ENCODE assay signal across 8 cellular contexts in the genomic region with DNA sequence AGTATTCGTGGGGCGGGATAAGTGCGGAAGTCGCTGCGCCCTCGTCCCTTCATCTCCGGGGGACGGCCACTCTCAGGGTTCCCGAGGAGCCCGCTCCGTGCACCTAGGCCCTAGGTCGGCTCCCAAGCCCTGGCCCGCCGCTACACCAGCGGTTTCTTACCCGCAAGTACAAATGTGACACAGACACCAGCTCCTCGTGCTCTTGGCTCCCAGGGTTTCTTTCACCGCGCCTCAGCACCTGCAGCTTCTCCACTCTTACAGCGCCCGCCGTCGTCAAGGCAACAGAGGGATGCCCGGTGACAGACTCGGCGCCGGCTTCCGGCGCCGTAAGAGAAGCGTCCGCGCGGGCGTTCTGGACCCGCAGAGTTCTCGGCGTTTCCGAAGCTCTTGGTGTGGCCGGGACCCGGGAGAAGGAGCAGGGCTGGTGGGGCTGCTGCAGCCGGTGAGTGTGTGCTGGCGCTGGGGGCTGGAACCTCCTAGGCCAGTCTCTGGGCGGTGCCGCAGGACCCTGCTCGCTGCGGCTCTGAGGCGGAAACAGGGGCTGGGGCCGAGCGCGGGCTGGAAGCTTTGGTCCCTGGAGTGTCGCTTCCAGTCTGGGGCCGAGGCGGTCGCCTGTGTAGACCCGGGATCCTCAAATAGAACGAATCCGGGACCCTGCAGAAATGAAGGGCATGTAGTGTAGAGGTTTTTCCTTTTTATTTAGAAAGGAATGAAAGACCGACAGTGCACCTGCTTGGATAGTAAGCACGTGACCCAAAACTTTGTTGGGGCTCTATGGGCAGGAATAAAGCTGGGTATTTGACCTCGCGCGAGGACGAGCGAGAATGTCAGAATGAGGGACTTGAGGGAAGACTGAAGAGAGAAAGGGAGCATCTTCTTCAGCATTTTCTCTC.
A peak's percentile ranks its signal among the peaks of the same experiment; 100 is the strongest.
DNase-seq lines count a peak whose midpoint lies in the region; ATAC-seq, FAIRE-seq and TF ChIP-seq lines count a peak whose summit lies in the region.

No MANE protein-coding gene starts in this region.

- H3K27ac ChIP-seq in GM12878 (ENCODE audit: control insufficient read depth, insufficient read depth): no peak overlapping the region

- H3K4me2 ChIP-seq in GM12878 (ENCODE audit: control insufficient read depth, insufficient read depth): peak overlapping the region; percentile 94

- no peak for TF ChIP-seq EP300 in GM12878 (IDR thresholded peaks at IDR 0.05; ENCODE audit: borderline replicate concordance in 1 of 2, control insufficient read depth in 1 of 2, low read depth in 2 of 2, low read length in 2 of 2)

- H3K4me1 ChIP-seq in GM12878 (ENCODE audit: control insufficient read depth, insufficient read depth, low read length): no peaks in the 10 kb centered on the region

- no TSS peak for BruUV-seq in GM12878 (replicated peaks; lab: Mats Ljungman, UMichigan)

- TF ChIP-seq POLR2A in GM12878 (IDR thresholded peaks at IDR 0.05; ENCODE audit: low read depth, low read length): 0 out of 2 replicates have a peak, but pooled peaks have one; percentile 29

- no peak for TF ChIP-seq RAD21 in GM12878 (IDR thresholded peaks at IDR 0.05; ENCODE audit: insufficient read depth, low read depth, low read length)

- ATAC-seq in HG03521 (IDR thresholded peaks at IDR 0.05; ENCODE audit: unreplicated experiment) (peak; percentile 97), GM12878 (peak; percentile 96), GM21737 (IDR thresholded peaks at IDR 0.05; ENCODE audit: unreplicated experiment) (no peak)

- H3K79me2 ChIP-seq in GM12878 (ENCODE audit: control insufficient read depth, insufficient read depth, low read length): no peaks in the 10 kb centered on the region

- H3K9ac ChIP-seq in GM12878 (ENCODE audit: control insufficient read depth, insufficient read depth, low read length): peak overlapping the region; percentile 22; the same call in 1 of the 2 replicates

- H4K20me1 ChIP-seq in GM12878 (ENCODE audit: control insufficient read depth, insufficient read depth): no peaks in the 10 kb centered on the region

- H3K36me3 ChIP-seq in GM12878 (ENCODE audit: control insufficient read depth in 2 of 2, insufficient read depth in 2 of 2, low read length in 1 of 2): no peaks in the 10 kb centered on the region

- POLR2A ChIA-PET in AG04449 (lab: Yijun Ruan, JAX) (no interaction called here), GM12878 (lab: Charles Lee) (no interaction called here)

- FAIRE-seq in GM12878 (lab: Jason Lieb, UNC): peak; percentile 93

- CTCF ChIA-PET in AG04449 (lab: Yijun Ruan, JAX): no interaction called here
- CTCF ChIA-PET in GM12878 (lab: Yijun Ruan, JAX): no interaction called here

- RAD21 ChIA-PET in GM12878 (lab: Charles Lee; ENCODE audit: unreplicated experiment): no interaction called here

- SMC1A ChIA-PET in GM12878 (lab: Charles Lee; ENCODE audit: uncharacterized antibody, unreplicated experiment): no interaction called here

- 2% methylated on average over 65 of the region's 65 CpGs for WGBS in GM12878 (ENCODE audit: insufficient coverage, insufficient replicate concordance, low lambda C conversion rate, missing lambda C conversion rate)

- peak overlapping the region; percentile 84 for H2AFZ ChIP-seq in GM12878 (ENCODE audit: control insufficient read depth, low read depth, low read length)

- no peaks in the 10 kb centered on the region for H3K9me3 ChIP-seq in GM12878 (replicated peaks; ENCODE audit: control insufficient read depth, insufficient read depth, low read length)

- TF ChIP-seq CTCF in AG04449 (IDR thresholded peaks at IDR 0.05; ENCODE audit: insufficient read depth, low read length, missing control alignments) (no peak), GM12878 (IDR thresholded peaks at IDR 0.05 in 2 of 3, conservative IDR thresholded peaks at IDR 0.05 in 1 of 3; ENCODE audit: control insufficient read depth in 2 of 3, extremely low read depth in 1 of 3, insufficient read depth in 1 of 3, low read depth in 3 of 3, low read length in 3 of 3) (no peak)

- H3K27me3 ChIP-seq in GM12878 (replicated peaks in 1 of 2; ENCODE audit: control insufficient read depth in 2 of 2, insufficient read depth in 2 of 2, low read length in 1 of 2): no peaks in the 10 kb centered on the region

- intact Hi-C loops in GM12878 (cut with micrococcal nuclease; ENCODE audit: unreplicated experiment): no loop called here

- DNase-seq in AG04449 (ENCODE audit: low read depth, low spot score): no peak
- DNase-seq in GM19240 (ENCODE audit: insufficient read length, low spot score): peak; percentile 3
- DNase-seq in SKM-1 treated with dmso at 0.1 percent for 144 hours (lab: John Stamatoyannopoulos, UW; ENCODE audit: unreplicated experiment): peak; percentile 19
- DNase-seq in GM12878 (ENCODE audit: low read depth, low spot score): no peak
- peak; percentile 73 for DNase-seq in islet precursor cell
- DNase-seq in stimulated activated CD4-positive, alpha-beta T cell treated with anti-CD3 and anti-CD28 coated beads, Interleukin-12 subunit alpha, Interleukin-12 subunit beta, amount 100 ng/mL, for 4 hours: peak; percentile 43

- in situ Hi-C loops in GM12878 (cut with MboI): no loop called here

- H3K4me3 ChIP-seq in AG04449 (ENCODE audit: low read depth, low read length) (peak overlapping the region; percentile 47), GM12878 (peak overlapping the region; percentile 79)

TF ChIP-seq in GM12878, 131 proteins besides CTCF, POLR2A, EP300 and RAD21 (continues in another document):
- TF ChIP-seq BHLHE40 (IDR thresholded peaks at IDR 0.05; ENCODE audit: borderline replicate concordance in 1 of 2, low read depth in 2 of 2, low read length in 1 of 2): peak in 1 of 2 experiments; percentile 28; a peak in 1 of 4 replicates
- TF ChIP-seq, protein P1, sequence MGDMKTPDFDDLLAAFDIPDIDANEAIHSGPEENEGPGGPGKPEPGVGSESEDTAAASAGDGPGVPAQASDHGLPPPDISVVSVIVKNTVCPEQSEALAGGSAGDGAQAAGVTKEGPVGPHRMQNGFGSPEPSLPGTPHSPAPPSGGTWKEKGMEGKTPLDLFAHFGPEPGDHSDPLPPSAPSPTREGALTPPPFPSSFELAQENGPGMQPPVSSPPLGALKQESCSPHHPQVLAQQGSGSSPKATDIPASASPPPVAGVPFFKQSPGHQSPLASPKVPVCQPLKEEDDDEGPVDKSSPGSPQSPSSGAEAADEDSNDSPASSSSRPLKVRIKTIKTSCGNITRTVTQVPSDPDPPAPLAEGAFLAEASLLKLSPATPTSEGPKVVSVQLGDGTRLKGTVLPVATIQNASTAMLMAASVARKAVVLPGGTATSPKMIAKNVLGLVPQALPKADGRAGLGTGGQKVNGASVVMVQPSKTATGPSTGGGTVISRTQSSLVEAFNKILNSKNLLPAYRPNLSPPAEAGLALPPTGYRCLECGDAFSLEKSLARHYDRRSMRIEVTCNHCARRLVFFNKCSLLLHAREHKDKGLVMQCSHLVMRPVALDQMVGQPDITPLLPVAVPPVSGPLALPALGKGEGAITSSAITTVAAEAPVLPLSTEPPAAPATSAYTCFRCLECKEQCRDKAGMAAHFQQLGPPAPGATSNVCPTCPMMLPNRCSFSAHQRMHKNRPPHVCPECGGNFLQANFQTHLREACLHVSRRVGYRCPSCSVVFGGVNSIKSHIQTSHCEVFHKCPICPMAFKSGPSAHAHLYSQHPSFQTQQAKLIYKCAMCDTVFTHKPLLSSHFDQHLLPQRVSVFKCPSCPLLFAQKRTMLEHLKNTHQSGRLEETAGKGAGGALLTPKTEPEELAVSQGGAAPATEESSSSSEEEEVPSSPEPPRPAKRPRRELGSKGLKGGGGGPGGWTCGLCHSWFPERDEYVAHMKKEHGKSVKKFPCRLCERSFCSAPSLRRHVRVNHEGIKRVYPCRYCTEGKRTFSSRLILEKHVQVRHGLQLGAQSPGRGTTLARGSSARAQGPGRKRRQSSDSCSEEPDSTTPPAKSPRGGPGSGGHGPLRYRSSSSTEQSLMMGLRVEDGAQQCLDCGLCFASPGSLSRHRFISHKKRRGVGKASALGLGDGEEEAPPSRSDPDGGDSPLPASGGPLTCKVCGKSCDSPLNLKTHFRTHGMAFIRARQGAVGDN (IDR thresholded peaks at IDR 0.05): no peak
- TF ChIP-seq SRF (IDR thresholded peaks at IDR 0.05; ENCODE audit: low read depth in 2 of 2, low read length in 2 of 2): no peak
- TF ChIP-seq SUZ12 (IDR thresholded peaks at IDR 0.05; ENCODE audit: unreplicated experiment): peak; percentile 48
- TF ChIP-seq RB1 (IDR thresholded peaks at IDR 0.05; ENCODE audit: borderline replicate concordance): no peak
- TF ChIP-seq BRCA1 (IDR thresholded peaks at IDR 0.05; ENCODE audit: low read depth, low read length): no peak
- TF ChIP-seq MEF2A (IDR thresholded peaks at IDR 0.05; ENCODE audit: insufficient read depth, low read depth, low read length): no peak
- TF ChIP-seq, protein P2, sequence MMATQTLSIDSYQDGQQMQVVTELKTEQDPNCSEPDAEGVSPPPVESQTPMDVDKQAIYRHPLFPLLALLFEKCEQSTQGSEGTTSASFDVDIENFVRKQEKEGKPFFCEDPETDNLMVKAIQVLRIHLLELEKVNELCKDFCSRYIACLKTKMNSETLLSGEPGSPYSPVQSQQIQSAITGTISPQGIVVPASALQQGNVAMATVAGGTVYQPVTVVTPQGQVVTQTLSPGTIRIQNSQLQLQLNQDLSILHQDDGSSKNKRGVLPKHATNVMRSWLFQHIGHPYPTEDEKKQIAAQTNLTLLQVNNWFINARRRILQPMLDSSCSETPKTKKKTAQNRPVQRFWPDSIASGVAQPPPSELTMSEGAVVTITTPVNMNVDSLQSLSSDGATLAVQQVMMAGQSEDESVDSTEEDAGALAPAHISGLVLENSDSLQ (IDR thresholded peaks at IDR 0.05): peak; percentile 37; the same call in 1 of the 2 replicates

Comparison
In these comparisons a context has a peak if more than half of its experiments do, and no peak if none do; other contexts are left out.
1. DNase-seq: peak in GM19240 (single experiment), SKM-1 treated with dmso at 0.1 percent for 144 hours (single experiment), islet precursor cell (single experiment) and stimulated activated CD4-positive, alpha-beta T cell treated with anti-CD3 and anti-CD28 coated beads, Interleukin-12 subunit alpha, Interleukin-12 subunit beta, amount 100 ng/mL, for 4 hours (single experiment); none in AG04449 (single experiment) and GM12878 (single experiment).